Comparison of ENCODE assay signal across 1 cellular context in the genomic region with DNA sequence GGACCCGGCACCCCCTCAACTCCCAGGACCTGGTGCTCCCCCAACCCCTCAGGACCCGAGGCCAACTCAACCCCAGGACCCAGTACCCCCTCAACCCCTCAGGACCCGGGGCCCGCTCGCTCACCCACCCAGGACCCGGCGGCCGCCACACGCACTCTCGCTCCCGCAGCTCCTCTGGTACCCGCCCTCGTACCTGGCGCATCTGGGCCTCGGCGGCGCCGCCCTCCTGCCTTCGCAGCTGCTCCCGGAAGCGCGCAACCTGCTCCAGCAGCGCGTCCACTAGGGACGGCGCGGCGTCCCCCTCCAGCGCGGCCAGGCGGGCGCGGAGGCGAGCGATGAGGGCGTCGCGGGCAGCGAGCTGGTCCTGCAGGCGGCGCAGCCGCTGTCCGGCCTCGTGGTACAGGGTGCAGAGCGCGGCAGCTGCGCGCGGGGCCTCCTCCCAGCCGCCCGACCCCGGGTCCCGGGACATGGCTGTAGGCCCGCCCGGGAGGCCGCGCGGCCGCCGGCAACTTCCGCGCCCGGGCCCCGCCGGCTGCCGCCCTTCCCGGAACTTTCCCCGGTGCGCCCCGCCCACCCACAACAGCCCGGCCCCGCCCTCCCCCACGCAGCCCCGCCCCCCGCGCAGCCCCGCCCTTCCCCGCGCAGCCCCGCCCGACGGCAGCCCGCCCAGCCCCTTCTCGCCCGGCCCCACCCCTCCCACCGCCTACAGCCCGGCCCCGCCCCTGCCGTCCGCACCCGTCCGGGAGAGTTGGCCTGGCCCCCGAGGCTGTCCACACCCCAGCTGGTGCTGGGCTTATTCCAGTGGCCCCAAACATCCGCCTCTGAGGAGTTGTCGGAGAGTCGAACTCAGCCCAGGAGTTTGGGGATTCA.
TF ChIP-seq lines count a peak whose summit lies in the region.

A gene with protein sequence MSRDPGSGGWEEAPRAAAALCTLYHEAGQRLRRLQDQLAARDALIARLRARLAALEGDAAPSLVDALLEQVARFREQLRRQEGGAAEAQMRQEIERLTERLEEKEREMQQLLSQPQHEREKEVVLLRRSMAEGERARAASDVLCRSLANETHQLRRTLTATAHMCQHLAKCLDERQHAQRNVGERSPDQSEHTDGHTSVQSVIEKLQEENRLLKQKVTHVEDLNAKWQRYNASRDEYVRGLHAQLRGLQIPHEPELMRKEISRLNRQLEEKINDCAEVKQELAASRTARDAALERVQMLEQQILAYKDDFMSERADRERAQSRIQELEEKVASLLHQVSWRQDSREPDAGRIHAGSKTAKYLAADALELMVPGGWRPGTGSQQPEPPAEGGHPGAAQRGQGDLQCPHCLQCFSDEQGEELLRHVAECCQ (minus strand): TSS at position 516 of the 870 bp plus-strand sequence. CDS start 47 bp downstream, at position 469.

TF ChIP-seq in HepG2, 621 proteins besides CTCF, POLR2A, EP300 and RAD21 (continued from another document):
- TF ChIP-seq, protein P1, sequence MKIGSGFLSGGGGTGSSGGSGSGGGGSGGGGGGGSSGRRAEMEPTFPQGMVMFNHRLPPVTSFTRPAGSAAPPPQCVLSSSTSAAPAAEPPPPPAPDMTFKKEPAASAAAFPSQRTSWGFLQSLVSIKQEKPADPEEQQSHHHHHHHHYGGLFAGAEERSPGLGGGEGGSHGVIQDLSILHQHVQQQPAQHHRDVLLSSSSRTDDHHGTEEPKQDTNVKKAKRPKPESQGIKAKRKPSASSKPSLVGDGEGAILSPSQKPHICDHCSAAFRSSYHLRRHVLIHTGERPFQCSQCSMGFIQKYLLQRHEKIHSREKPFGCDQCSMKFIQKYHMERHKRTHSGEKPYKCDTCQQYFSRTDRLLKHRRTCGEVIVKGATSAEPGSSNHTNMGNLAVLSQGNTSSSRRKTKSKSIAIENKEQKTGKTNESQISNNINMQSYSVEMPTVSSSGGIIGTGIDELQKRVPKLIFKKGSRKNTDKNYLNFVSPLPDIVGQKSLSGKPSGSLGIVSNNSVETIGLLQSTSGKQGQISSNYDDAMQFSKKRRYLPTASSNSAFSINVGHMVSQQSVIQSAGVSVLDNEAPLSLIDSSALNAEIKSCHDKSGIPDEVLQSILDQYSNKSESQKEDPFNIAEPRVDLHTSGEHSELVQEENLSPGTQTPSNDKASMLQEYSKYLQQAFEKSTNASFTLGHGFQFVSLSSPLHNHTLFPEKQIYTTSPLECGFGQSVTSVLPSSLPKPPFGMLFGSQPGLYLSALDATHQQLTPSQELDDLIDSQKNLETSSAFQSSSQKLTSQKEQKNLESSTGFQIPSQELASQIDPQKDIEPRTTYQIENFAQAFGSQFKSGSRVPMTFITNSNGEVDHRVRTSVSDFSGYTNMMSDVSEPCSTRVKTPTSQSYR (CRISPR knock-in tag; IDR thresholded peaks at IDR 0.05; ENCODE audit: borderline replicate concordance) = peak; percentile 49; the same call in 1 of the 2 replicates
- TF ChIP-seq SP5 (CRISPR knock-in tag; IDR thresholded peaks at IDR 0.05; ENCODE audit: borderline replicate concordance, low read depth) (peak; percentile 25; the same call in 1 of the 2 replicates), ZNF235 (CRISPR knock-in tag; IDR thresholded peaks at IDR 0.05; ENCODE audit: borderline replicate concordance) (0 out of 2 replicates have a peak, but pooled peaks have one; percentile 43), GZF1 (CRISPR knock-in tag; IDR thresholded peaks at IDR 0.05) (no peak), PHB2 (IDR thresholded peaks at IDR 0.05; ENCODE audit: partially characterized antibody) (no peak), NFKBIZ (CRISPR knock-in tag; IDR thresholded peaks at IDR 0.05) (no peak), ZFP37 (CRISPR knock-in tag; IDR thresholded peaks at IDR 0.05; ENCODE audit: borderline replicate concordance) (no peak), DDIT3 (CRISPR knock-in tag; IDR thresholded peaks at IDR 0.05) (no peak)
- TF ChIP-seq, protein P2, sequence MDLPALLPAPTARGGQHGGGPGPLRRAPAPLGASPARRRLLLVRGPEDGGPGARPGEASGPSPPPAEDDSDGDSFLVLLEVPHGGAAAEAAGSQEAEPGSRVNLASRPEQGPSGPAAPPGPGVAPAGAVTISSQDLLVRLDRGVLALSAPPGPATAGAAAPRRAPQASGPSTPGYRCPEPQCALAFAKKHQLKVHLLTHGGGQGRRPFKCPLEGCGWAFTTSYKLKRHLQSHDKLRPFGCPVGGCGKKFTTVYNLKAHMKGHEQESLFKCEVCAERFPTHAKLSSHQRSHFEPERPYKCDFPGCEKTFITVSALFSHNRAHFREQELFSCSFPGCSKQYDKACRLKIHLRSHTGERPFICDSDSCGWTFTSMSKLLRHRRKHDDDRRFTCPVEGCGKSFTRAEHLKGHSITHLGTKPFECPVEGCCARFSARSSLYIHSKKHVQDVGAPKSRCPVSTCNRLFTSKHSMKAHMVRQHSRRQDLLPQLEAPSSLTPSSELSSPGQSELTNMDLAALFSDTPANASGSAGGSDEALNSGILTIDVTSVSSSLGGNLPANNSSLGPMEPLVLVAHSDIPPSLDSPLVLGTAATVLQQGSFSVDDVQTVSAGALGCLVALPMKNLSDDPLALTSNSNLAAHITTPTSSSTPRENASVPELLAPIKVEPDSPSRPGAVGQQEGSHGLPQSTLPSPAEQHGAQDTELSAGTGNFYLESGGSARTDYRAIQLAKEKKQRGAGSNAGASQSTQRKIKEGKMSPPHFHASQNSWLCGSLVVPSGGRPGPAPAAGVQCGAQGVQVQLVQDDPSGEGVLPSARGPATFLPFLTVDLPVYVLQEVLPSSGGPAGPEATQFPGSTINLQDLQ (CRISPR knock-in tag; IDR thresholded peaks at IDR 0.05) = peak; percentile 71; the same call in 1 of the 2 replicates
